Comparison of ENCODE assay signal across 19 cellular contexts in the genomic region with DNA sequence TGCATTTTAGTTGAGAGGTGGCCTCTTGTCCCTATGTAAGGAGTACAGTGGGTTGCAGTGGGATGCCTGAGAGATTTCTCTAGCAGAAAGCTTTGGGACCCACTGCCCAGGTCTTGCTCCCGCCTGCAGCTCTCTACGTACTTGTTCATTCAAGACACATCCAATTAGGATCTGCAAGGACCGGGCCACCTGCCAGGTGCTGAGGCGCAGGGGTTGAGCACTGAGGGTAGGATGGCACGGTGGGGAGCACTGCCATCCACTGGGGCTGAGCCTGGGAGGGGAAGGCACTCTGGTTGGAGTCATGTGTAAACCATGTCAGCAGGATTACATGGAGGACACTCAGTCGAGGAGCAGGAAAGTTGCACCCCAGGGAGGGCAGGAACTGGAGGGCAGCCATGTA.
DNase-seq lines count a peak whose midpoint lies in the region; ATAC-seq, FAIRE-seq and TF ChIP-seq lines count a peak whose summit lies in the region.
"Had no signal": no experiment of that assay in that cellular context is flagged by ENCODE, and none has a peak within 500 bp of the region (broad histone marks: within the 10 kb centered on the region; RNA-seq: fewer than 3 reads in every experiment).

No MANE protein-coding gene starts in this region.

- H3K36me3 Mint-ChIP-seq in H9 (ENCODE audit: insufficient read depth in 1 of 3, low read depth in 3 of 3) (peaks cover 0 to 8% (median 2%) of the 10 kb centered on the region in 3 experiments; a peak in 5 of 7 replicates), astrocyte (ENCODE audit: low read depth, unreplicated experiment) (peaks cover 2% of the 10 kb centered on the region)
- H3K36me3 Mint-ChIP-seq in stimulated activated effector memory CD8-positive, alpha-beta T cell treated with anti-CD3 and anti-CD28 coated beads, Interleukin-12 subunit alpha, Interleukin-12 subunit beta, amount 100 ng/mL, for 72 hours = no peaks in the 10 kb centered on the region
- H3K36me3 Mint-ChIP-seq: CD14-positive monocyte; CD4-positive, alpha-beta memory T cell had no signal

- H3K4me1 Mint-ChIP-seq in H9 (no peaks in the 10 kb centered on the region), astrocyte (ENCODE audit: low read depth, unreplicated experiment) (no peaks in the 10 kb centered on the region)
- no peaks in the 10 kb centered on the region for H3K4me1 Mint-ChIP-seq in stimulated activated effector memory CD8-positive, alpha-beta T cell treated with anti-CD3 and anti-CD28 coated beads, Interleukin-12 subunit alpha, Interleukin-12 subunit beta, amount 100 ng/mL, for 72 hours
- H3K4me1 Mint-ChIP-seq: CD4-positive, alpha-beta memory T cell; GM23338 had no signal

- H4K20me1 ChIP-seq in H9 (ENCODE audit: control insufficient read depth, insufficient read depth, insufficient read length) (no peaks in the 10 kb centered on the region), astrocyte (ENCODE audit: insufficient read depth, low read length) (no peaks in the 10 kb centered on the region)
- H4K20me1 ChIP-seq: BLaER1 had no signal

- H3K79me2 ChIP-seq in H9 (ENCODE audit: insufficient read depth, low read length) (no peaks in the 10 kb centered on the region), astrocyte (ENCODE audit: insufficient read depth, low read length) (no peaks in the 10 kb centered on the region)

- no peak overlapping the region; the same call in 1 of the 2 replicates for H2BK15ac ChIP-seq in H9 (ENCODE audit: low read depth, low read length)

- H3K9me3 ChIP-seq in left ventricle myocardium inferior (replicated peaks) (peaks cover 24% of the 10 kb centered on the region), heart left ventricle (peaks cover 0 to 17% (median 0%) of the 10 kb centered on the region in 12 donors), H9 (ENCODE audit: control insufficient read depth, low read depth, low read length) (no peaks in the 10 kb centered on the region), astrocyte (ENCODE audit: insufficient read depth, low read depth, low read length) (peaks cover 3% of the 10 kb centered on the region)

- no peak overlapping the region for H3K56ac ChIP-seq in H9 (ENCODE audit: insufficient read length, low read depth, low read length)

- no peak overlapping the region for H4K91ac ChIP-seq in H9 (ENCODE audit: insufficient read length, low read depth, low read length)

- H3K27me3 Mint-ChIP-seq in H9 (ENCODE audit: low read depth) = no peaks in the 10 kb centered on the region
- peaks cover 17% of the 10 kb centered on the region for H3K27me3 Mint-ChIP-seq in astrocyte (ENCODE audit: low read depth, unreplicated experiment)

- H3K4me2 ChIP-seq in H9 (ENCODE audit: insufficient read depth, insufficient read length, low read length) (no peak overlapping the region), astrocyte (ENCODE audit: low read length) (no peak overlapping the region)
- H3K4me2 ChIP-seq: BLaER1, GM23338 had no signal

- H3K27ac ChIP-seq in left ventricle myocardium inferior (replicated peaks) (peak overlapping the region; percentile 40), heart left ventricle (no peak overlapping the region), H9 (ENCODE audit: insufficient read length, low read depth, low read length) (no peak overlapping the region), astrocyte (ENCODE audit: low read depth, low read length) (no peak overlapping the region)
- H3K27ac ChIP-seq: BLaER1 had no signal

- H3K18ac ChIP-seq in H9 (ENCODE audit: insufficient read length, low read depth, low read length) = no peak overlapping the region

- H3K4me3 ChIP-seq in left ventricle myocardium inferior = no peak overlapping the region
- no peak overlapping the region for H3K4me3 ChIP-seq in heart left ventricle
- no peak overlapping the region for H3K4me3 ChIP-seq in astrocyte (ENCODE audit: insufficient read depth, low read depth, low read length)
- H3K4me3 ChIP-seq: BLaER1, GM23338 had no signal

- H3K4me3 Mint-ChIP-seq in H9 = no peak overlapping the region
- no peak overlapping the region for H3K4me3 Mint-ChIP-seq in astrocyte (ENCODE audit: unreplicated experiment)
- no peak overlapping the region for H3K4me3 Mint-ChIP-seq in stimulated activated effector memory CD8-positive, alpha-beta T cell treated with anti-CD3 and anti-CD28 coated beads, Interleukin-12 subunit alpha, Interleukin-12 subunit beta, amount 100 ng/mL, for 72 hours
- H3K4me3 Mint-ChIP-seq: CD4-positive, alpha-beta memory T cell; GM23338; HFFc6 had no signal

- H3K36me3 ChIP-seq in left ventricle myocardium inferior (no peaks in the 10 kb centered on the region), heart left ventricle (no peaks in the 10 kb centered on the region), astrocyte (ENCODE audit: insufficient read depth, low read length) (no peaks in the 10 kb centered on the region)
- H3K36me3 ChIP-seq: BLaER1 had no signal

- no peak overlapping the region for H3T11ph ChIP-seq in H9 (ENCODE audit: low read length)

- in situ Hi-C loops in KBM-7 (cut with MboI; ENCODE audit: low pct_unique_long_range_greater_than_20kb, low sequenced_read_pairs) = no loop called here

- H3K9me3 Mint-ChIP-seq in H9 (peaks cover 0 to 7% of the 10 kb centered on the region in 2 experiments; a peak in 2 of 5 replicates), astrocyte (ENCODE audit: unreplicated experiment) (peaks cover 14% of the 10 kb centered on the region)
- H3K9me3 Mint-ChIP-seq in stimulated activated effector memory CD8-positive, alpha-beta T cell treated with anti-CD3 and anti-CD28 coated beads, Interleukin-12 subunit alpha, Interleukin-12 subunit beta, amount 100 ng/mL, for 72 hours = peaks cover under 1% of the 10 kb centered on the region

- H3K4me1 ChIP-seq in left ventricle myocardium inferior (peaks cover 7% of the 10 kb centered on the region), heart left ventricle (no peaks in the 10 kb centered on the region), H9 (ENCODE audit: insufficient read depth, low read length) (no peaks in the 10 kb centered on the region), astrocyte (ENCODE audit: insufficient read depth, low read length) (no peaks in the 10 kb centered on the region)
- H3K4me1 ChIP-seq: BLaER1 had no signal

- no peak overlapping the region; the same call in 1 of the 2 replicates for H3K14ac ChIP-seq in H9 (ENCODE audit: insufficient read depth, low read length)

- intact Hi-C loops in left ventricle myocardium inferior (cut with micrococcal nuclease) = no loop called here
- intact Hi-C loops in heart left ventricle (cut with DNase I) = no loop called here

- H4K5ac ChIP-seq in H9 (ENCODE audit: insufficient read length, low read depth, low read length) = no peak overlapping the region

- H2BK120ac ChIP-seq in H9 (ENCODE audit: low read depth, low read length, poor library complexity, severe bottlenecking) = no peak overlapping the region

- DNase-seq in left ventricle myocardium inferior (no peak), heart left ventricle (no peak), H9 (no peak), astrocyte (ENCODE audit: low read depth) (no peak), KBM-7 (no peak)
- DNase-seq in stimulated activated effector memory CD8-positive, alpha-beta T cell treated with anti-CD3 and anti-CD28 coated beads, Interleukin-12 subunit alpha, Interleukin-12 subunit beta, amount 100 ng/mL, for 72 hours (ENCODE audit: low spot score in 2 of 2) = no peak
- DNase-seq: 8988T; CD4-positive, alpha-beta memory T cell; DMS153; DMS79; GDM1; HFFc6 had no signal

- H3K27me3 ChIP-seq in left ventricle myocardium inferior (ENCODE audit: low read depth) = no peaks in the 10 kb centered on the region
- H3K27me3 ChIP-seq in heart left ventricle = no peaks in the 10 kb centered on the region
- H3K27me3 ChIP-seq in H9 (ENCODE audit: insufficient read depth, low read length) = no peaks in the 10 kb centered on the region
- no peaks in the 10 kb centered on the region for H3K27me3 ChIP-seq in astrocyte (ENCODE audit: insufficient read depth, low read length)
- H3K27me3 ChIP-seq: BLaER1 had no signal

- no peak overlapping the region for H2AK5ac ChIP-seq in H9 (ENCODE audit: insufficient read length, low read length)

- ATAC-seq in heart left ventricle (no peak), HG02642 (IDR thresholded peaks at IDR 0.05; ENCODE audit: poor library complexity, unreplicated experiment) (no peak)
- peak; percentile 28 for ATAC-seq in stimulated activated effector memory CD8-positive, alpha-beta T cell treated with anti-CD3 and anti-CD28 coated beads, Interleukin-12 subunit alpha, Interleukin-12 subunit beta, amount 100 ng/mL, for 72 hours
- ATAC-seq: GM23338, HCT116 had no signal

- no peak overlapping the region for H2BK5ac ChIP-seq in H9 (ENCODE audit: insufficient read length, low read length)

- no peak overlapping the region for H4K8ac ChIP-seq in H9 (replicated peaks; ENCODE audit: insufficient read length, low read depth, low read length)

- no peaks in the 10 kb centered on the region for H3K23me2 ChIP-seq in H9 (ENCODE audit: insufficient read length, low read depth, low read length, poor library complexity, severe bottlenecking)

- TF ChIP-seq CTCF in left ventricle myocardium inferior (IDR thresholded peaks at IDR 0.05; ENCODE audit: borderline replicate concordance) = no peak
- no peak for TF ChIP-seq CTCF in heart left ventricle (IDR thresholded peaks at IDR 0.05)
- TF ChIP-seq CTCF in H9 (conservative IDR thresholded peaks at IDR 0.05) = no peak
- TF ChIP-seq CTCF in astrocyte (IDR thresholded peaks at IDR 0.05; ENCODE audit: insufficient read depth, low read depth, low read length) = no peak

- H2BK12ac ChIP-seq in H9 (ENCODE audit: insufficient read length, low read depth, low read length) = no peak overlapping the region

- H3K23ac ChIP-seq in H9 (ENCODE audit: insufficient read length, low read depth, low read length) = peak overlapping the region; percentile 33

- H3K27ac Mint-ChIP-seq in H9 (no peak overlapping the region), astrocyte (ENCODE audit: unreplicated experiment) (peak overlapping the region; percentile 41)
- H3K27ac Mint-ChIP-seq in stimulated activated effector memory CD8-positive, alpha-beta T cell treated with anti-CD3 and anti-CD28 coated beads, Interleukin-12 subunit alpha, Interleukin-12 subunit beta, amount 100 ng/mL, for 72 hours = no peak overlapping the region
- H3K27ac Mint-ChIP-seq: CD14-positive monocyte; CD4-positive, alpha-beta memory T cell; GM23338; HFFc6 had no signal

- H3K4ac ChIP-seq in H9 (ENCODE audit: low read depth, low read length) = no peak overlapping the region

- no peak for FAIRE-seq in astrocyte (lab: Jason Lieb, UNC)
- FAIRE-seq: H54, HTR-8/SVneo had no signal

- H2AFZ ChIP-seq in H9 (ENCODE audit: low read length) (no peak overlapping the region), astrocyte (ENCODE audit: low read depth, low read length) (no peak overlapping the region)
- H2AFZ ChIP-seq: GM23338 had no signal

- 85 to 90% (median 89%) methylated on average over 6 of the region's 6 CpGs for WGBS in heart left ventricle, 4 donors
- WGBS in H9 (ENCODE audit: extremely low coverage, insufficient read length, low lambda C conversion rate) = no CpG with 5 or more reads among the region's 6 CpGs

- H3K9ac ChIP-seq in H9 (ENCODE audit: extremely low read depth, insufficient read length, low read length) = no peak overlapping the region
- H3K9ac ChIP-seq in astrocyte (ENCODE audit: low read length) = no peak overlapping the region
- H3K9ac ChIP-seq: BLaER1 had no signal

- no peaks in the 10 kb centered on the region for H3K79me1 ChIP-seq in H9 (ENCODE audit: insufficient read depth, low read depth, low read length, poor library complexity, severe bottlenecking)

- no peak for TF ChIP-seq POLR2A in heart left ventricle (IDR thresholded peaks at IDR 0.05)

- H2BK20ac ChIP-seq in H9 (ENCODE audit: low read depth, low read length, poor library complexity, severe bottlenecking) = no peak overlapping the region
